8 cellular contexts compared by ENCODE assay signal in genomic region chr11:57667715-57668466, GRCh38. TPM values are rescaled to one million over a fixed set of nuclear protein-coding genes. Genes with fewer than 3 reads are reported as not detected.
A peak's percentile ranks its signal among the peaks of the same experiment; 100 is the strongest.
DNase-seq lines count a peak whose midpoint lies in the region; ATAC-seq and TF ChIP-seq lines count a peak whose summit lies in the region.

Gene ZDHHC5, plus strand, starts transcription at chr11:57668114. Its CDS starts 4,977 bp downstream, at chr11:57673091.

- intact Hi-C loops in left ventricle myocardium inferior (cut with micrococcal nuclease) = no loop called here
- intact Hi-C loops in prostate gland (cut with DNase I) = loop anchor here (5.0 kb wide), 2 partner anchors 44 to 94 kb away; partner anchors contain the start of genes CTNND1, MED19 and TMX2

- H3K36me3 ChIP-seq in left ventricle myocardium inferior (peaks cover 15% of the 10 kb centered on the region), prostate gland (peaks cover 0 to 2% of the 10 kb centered on the region in 2 donors), urinary bladder (ENCODE audit: insufficient read depth) (peaks cover 2% of the 10 kb centered on the region)

- peaks cover 4% of the 10 kb centered on the region for H3K27me3 Mint-ChIP-seq in T-helper 1 cell treated with Interleukin-12 subunit alpha and Interleukin-12 subunit beta and Interleukin-4 antibody, amounts not matched to agents 30 μg/mL and 1 μg/mL, for 36 hours (ENCODE audit: low read depth)

- under 1% methylated on average over 103 of the region's 103 CpGs for WGBS in prostate gland
- WGBS in urinary bladder = under 1% methylated on average over 103 of the region's 103 CpGs

- peaks cover 33% of the 10 kb centered on the region for H3K4me1 Mint-ChIP-seq in T-helper 1 cell treated with Interleukin-12 subunit alpha and Interleukin-12 subunit beta and Interleukin-4 antibody, amounts not matched to agents 30 μg/mL and 1 μg/mL, for 36 hours (ENCODE audit: low read depth)

- H3K9me3 Mint-ChIP-seq in T-helper 1 cell treated with Interleukin-12 subunit alpha and Interleukin-12 subunit beta and Interleukin-4 antibody, amounts not matched to agents 30 μg/mL and 1 μg/mL, for 36 hours = no peaks in the 10 kb centered on the region

- peak within 1 kb of the TSS; percentile 99 for H3K27ac ChIP-seq in left ventricle myocardium inferior (replicated peaks)
- H3K27ac ChIP-seq in prostate gland = peak within 1 kb of the TSS; percentile 97 to 99
- peak within 1 kb of the TSS; percentile 92 for H3K27ac ChIP-seq in urinary bladder (ENCODE audit: low read depth)

- in situ Hi-C loops in GM13976 (cut with MboI; ENCODE audit: low sequenced_read_pairs, unreplicated experiment) = loop anchor here (25.0 kb wide), 2 partner anchors 144 to 844 kb away; partner anchors contain the start of gene OR5B21

- H3K36me3 Mint-ChIP-seq in T-helper 1 cell treated with Interleukin-12 subunit alpha and Interleukin-12 subunit beta and Interleukin-4 antibody, amounts not matched to agents 30 μg/mL and 1 μg/mL, for 36 hours (ENCODE audit: low read depth) = peaks cover 14% of the 10 kb centered on the region

- ATAC-seq in HG02870 (IDR thresholded peaks at IDR 0.05; ENCODE audit: unreplicated experiment) = peak; percentile 81

- H3K27me3 ChIP-seq in left ventricle myocardium inferior (ENCODE audit: low read depth) = no peaks in the 10 kb centered on the region
- H3K27me3 ChIP-seq in prostate gland (replicated peaks; ENCODE audit: insufficient read depth) = no peaks in the 10 kb centered on the region

- H3K9me3 ChIP-seq in left ventricle myocardium inferior (replicated peaks) (no peaks in the 10 kb centered on the region), prostate gland (no peaks in the 10 kb centered on the region)

- peak within 1 kb of the TSS; percentile 96 for H3K4me3 ChIP-seq in left ventricle myocardium inferior
- peak within 1 kb of the TSS; percentile 81 to 99 for H3K4me3 ChIP-seq in prostate gland
- peak within 1 kb of the TSS; percentile 66 for H3K4me3 ChIP-seq in urinary bladder (ENCODE audit: low read depth, low read length)

- TF ChIP-seq POLR2A in prostate gland (IDR thresholded peaks at IDR 0.05) = peak; percentile 72

- peak within 1 kb of the TSS; percentile 98 for H3K4me3 Mint-ChIP-seq in T-helper 1 cell treated with Interleukin-12 subunit alpha and Interleukin-12 subunit beta and Interleukin-4 antibody, amounts not matched to agents 30 μg/mL and 1 μg/mL, for 36 hours

- DNase-seq in GM13976 (ENCODE audit: low spot score) (peak; percentile 98), NCI-H1694 (lab: John Stamatoyannopoulos, UW) (peak; percentile 89), amniotic stem cell (lab: John Stamatoyannopoulos, UW) (peak; percentile 98), left ventricle myocardium inferior (peak; percentile 99), prostate gland (ENCODE audit: low spot score) (peak; percentile 99)

- TF ChIP-seq CTCF in GM13976 (IDR thresholded peaks at IDR 0.05; ENCODE audit: borderline replicate concordance, control extremely low read depth, extremely low read depth, insufficient read depth, missing control alignments) (peak; percentile 43), left ventricle myocardium inferior (IDR thresholded peaks at IDR 0.05; ENCODE audit: borderline replicate concordance) (peak; percentile 68), prostate gland (IDR thresholded peaks at IDR 0.05) (peak; percentile 56 to 85 (median 73))

- H3K27ac Mint-ChIP-seq in T-helper 1 cell treated with Interleukin-12 subunit alpha and Interleukin-12 subunit beta and Interleukin-4 antibody, amounts not matched to agents 30 μg/mL and 1 μg/mL, for 36 hours = peak within 1 kb of the TSS; percentile 100

- H3K4me1 ChIP-seq in left ventricle myocardium inferior (peaks cover 56% of the 10 kb centered on the region), prostate gland (replicated peaks) (no peaks in the 10 kb centered on the region), urinary bladder (ENCODE audit: insufficient read depth) (no peaks in the 10 kb centered on the region)

RNA-seq across cellular contexts. Expression of gene ZDHHC5, which starts in this region (rescaled TPM):
- total RNA-seq in left ventricle myocardium inferior (45.8 TPM), prostate gland (10 to 100 TPM; 65.4 to 69.9 TPM), urinary bladder (29.9 TPM)
- 36.4 TPM for polyA plus RNA-seq in urinary bladder

Comparison
In these comparisons a context has a peak if more than half of its experiments do, and no peak if none do; other contexts are left out.
1. Peak in every context shown above with its lines: DNase-seq, ATAC-seq, H3K4me3 ChIP-seq and H3K27ac ChIP-seq.